ENCODE assay signal across 14 cellular contexts in genomic region chr18:1805526-1805925, GRCh38.
DNase-seq lines count a peak whose midpoint lies in the region; ATAC-seq, FAIRE-seq and TF ChIP-seq lines count a peak whose summit lies in the region.
"Had no signal": no experiment of that assay in that cellular context is flagged by ENCODE, and none has a peak within 500 bp of the region (broad histone marks: within the 10 kb centered on the region; RNA-seq: fewer than 3 reads in every experiment).

No MANE protein-coding gene starts in this region.

- H3K27me3 ChIP-seq in HL-60 (ENCODE audit: insufficient read depth, poor library complexity, severe bottlenecking) (no peaks in the 10 kb centered on the region), bronchial epithelial cell (ENCODE audit: control insufficient read depth, insufficient read depth, low read length) (no peaks in the 10 kb centered on the region), brain microvascular endothelial cell (replicated peaks) (no peaks in the 10 kb centered on the region)
- H3K27me3 ChIP-seq: BLaER1 had no signal

- H3K36me3 ChIP-seq in bronchial epithelial cell (ENCODE audit: control insufficient read depth, insufficient read depth, low read length), result no peaks in the 10 kb centered on the region
- no peaks in the 10 kb centered on the region for H3K36me3 ChIP-seq in brain microvascular endothelial cell (replicated peaks)
- H3K36me3 ChIP-seq: BLaER1 had no signal

- DNase-seq in AML-193 (lab: John Stamatoyannopoulos, UW) (peak; percentile 32 to 53), HL-60 (ENCODE audit: low read depth in 1 of 2, low spot score in 1 of 2) (peak; percentile 28 to 34), bronchial epithelial cell (ENCODE audit: low read depth) (peak; percentile 8), brain microvascular endothelial cell (no peak)
- DNase-seq in stimulated activated CD4-positive, alpha-beta T cell treated with anti-CD3 and anti-CD28 coated beads, Interleukin-15, amount 100 ng/mL, for 24 hours, result no peak
- DNase-seq: Caco-2; CD8-positive, alpha-beta memory T cell; DND-41; HCEC 1CT; HFFc6 had no signal

- H3K27ac ChIP-seq in HL-60 (replicated peaks) (no peak overlapping the region), brain microvascular endothelial cell (no peak overlapping the region)
- H3K27ac ChIP-seq: A549, BLaER1 had no signal

- ATAC-seq in GM21786 (IDR thresholded peaks at IDR 0.05; ENCODE audit: unreplicated experiment), result no peak
- ATAC-seq: A549 had no signal

- FAIRE-seq in bronchial epithelial cell (lab: Jason Lieb, UNC) (no peak), islet of Langerhans (lab: Jason Lieb, UNC) (peak; percentile 65)
- FAIRE-seq: A549 had no signal

- H3K4me3 ChIP-seq in HL-60 (replicated peaks; ENCODE audit: insufficient read depth, low read length) (no peak overlapping the region), bronchial epithelial cell (ENCODE audit: low read depth, low read length) (no peak overlapping the region), brain microvascular endothelial cell (ENCODE audit: low read depth, low read length) (no peak overlapping the region)
- H3K4me3 ChIP-seq: A549, BLaER1 had no signal

- no peak for TF ChIP-seq CTCF in HL-60 (IDR thresholded peaks at IDR 0.05; ENCODE audit: insufficient read depth, low read length)
- no peak for TF ChIP-seq CTCF in bronchial epithelial cell (IDR thresholded peaks at IDR 0.05; ENCODE audit: insufficient read depth, low read length, severe bottlenecking)
- TF ChIP-seq CTCF in brain microvascular endothelial cell (IDR thresholded peaks at IDR 0.05; ENCODE audit: low read depth, low read length, missing control alignments), result no peak

- in situ Hi-C loops in brain microvascular endothelial cell (cut with HindIII; ENCODE audit: low pct_ligation_motif_present, low sequenced_read_pairs), result no loop called here

Comparison
In these comparisons a context has a peak if more than half of its experiments do, and no peak if none do; other contexts are left out.
1. DNase-seq: peak in AML-193 (2 of 2), HL-60 (2 of 2) and bronchial epithelial cell (single experiment); none in brain microvascular endothelial cell (single experiment) and stimulated activated CD4-positive, alpha-beta T cell treated with anti-CD3 and anti-CD28 coated beads, Interleukin-15, amount 100 ng/mL, for 24 hours (single experiment).